ENCODE assay signal across 1 cellular context in the genomic region with DNA sequence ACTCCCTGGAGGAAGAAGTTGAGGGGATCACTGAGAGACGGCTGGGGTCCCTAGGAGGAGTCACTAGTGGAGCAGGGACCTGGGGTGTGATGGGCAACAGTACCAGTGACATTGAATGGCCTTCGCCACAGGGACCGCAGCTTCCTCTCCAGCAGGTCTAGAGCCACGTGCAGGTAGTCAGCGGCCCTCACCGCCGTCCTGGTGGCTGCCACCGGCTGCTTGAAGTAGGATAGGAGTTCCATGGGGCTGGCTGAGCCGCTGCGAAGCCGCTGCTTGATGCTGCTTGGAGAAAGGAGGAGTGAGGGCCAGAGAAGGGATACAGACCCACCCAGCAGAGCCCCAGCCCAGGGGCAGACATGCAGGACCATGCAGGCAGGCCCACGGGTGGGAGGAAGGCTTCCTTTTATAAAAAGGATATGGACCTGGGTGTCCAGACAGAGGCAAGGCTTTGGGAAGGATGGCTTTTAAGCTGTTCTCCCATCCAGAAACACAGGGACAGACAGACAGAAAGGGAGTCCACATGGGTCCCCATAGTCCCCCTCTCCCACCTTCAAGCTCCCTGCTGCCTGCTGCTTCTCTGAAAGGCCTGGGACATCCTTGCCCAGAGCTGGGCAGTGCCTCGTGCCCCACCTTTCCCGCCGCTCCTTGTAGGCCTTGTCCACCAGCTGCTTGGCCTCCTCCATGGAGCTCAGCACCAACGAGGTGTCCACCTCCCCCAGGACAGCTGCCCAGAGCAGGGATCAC.
TF ChIP-seq lines count a peak whose summit lies in the region.

No MANE protein-coding gene starts in this region.

TF ChIP-seq in K562, 482 proteins besides CTCF, POLR2A, EP300 and RAD21:
- no peak for TF ChIP-seq ETV1 (tag; conservative IDR thresholded peaks at IDR 0.05; ENCODE audit: low read depth)
- TF ChIP-seq, protein P1, sequence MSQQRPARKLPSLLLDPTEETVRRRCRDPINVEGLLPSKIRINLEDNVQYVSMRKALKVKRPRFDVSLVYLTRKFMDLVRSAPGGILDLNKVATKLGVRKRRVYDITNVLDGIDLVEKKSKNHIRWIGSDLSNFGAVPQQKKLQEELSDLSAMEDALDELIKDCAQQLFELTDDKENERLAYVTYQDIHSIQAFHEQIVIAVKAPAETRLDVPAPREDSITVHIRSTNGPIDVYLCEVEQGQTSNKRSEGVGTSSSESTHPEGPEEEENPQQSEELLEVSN (IDR thresholded peaks at IDR 0.05; ENCODE audit: borderline replicate concordance in 1 of 2, extremely low read depth in 1 of 2, insufficient read depth in 1 of 2, insufficient read length in 1 of 2, low read depth in 1 of 2, low read length in 1 of 2, poor library complexity in 1 of 2, severe bottlenecking in 1 of 2), result peak in 1 of 2 experiments; percentile 35
